Comparison of ENCODE assay signal across 14 cellular contexts in genomic region chr6:144106206-144106605, GRCh38. TPM values are rescaled to one million over a fixed set of nuclear protein-coding genes. Genes with fewer than 3 reads are reported as not detected.
DNase-seq lines count a peak whose midpoint lies in the region; ATAC-seq, FAIRE-seq and TF ChIP-seq lines count a peak whose summit lies in the region.
"Had no signal": no experiment of that assay in that cellular context is flagged by ENCODE, and none has a peak within 500 bp of the region (broad histone marks: within the 10 kb centered on the region; RNA-seq: fewer than 3 reads in every experiment).

No MANE protein-coding gene starts in this region.

- H3K36me3 ChIP-seq in Loucy (ENCODE audit: insufficient read depth, low read length) (no peaks in the 10 kb centered on the region), lung (ENCODE audit: control insufficient read depth in 2 of 2, insufficient read depth in 2 of 2, low read length in 2 of 2) (no peaks in the 10 kb centered on the region)

- no peaks in the 10 kb centered on the region for H3K4me1 ChIP-seq in Loucy (ENCODE audit: insufficient read depth, low read length, poor library complexity, severe bottlenecking)
- H3K4me1 ChIP-seq in lung (ENCODE audit: control insufficient read depth in 2 of 2, insufficient read depth in 2 of 2, low read length in 2 of 2) = peaks cover 0 to 1% of the 10 kb centered on the region in 2 donors

- H3K27me3 ChIP-seq in Loucy (ENCODE audit: insufficient read depth, low read length, poor library complexity, severe bottlenecking) (no peaks in the 10 kb centered on the region), lung (ENCODE audit: control insufficient read depth, insufficient read depth) (no peaks in the 10 kb centered on the region)

- no peaks in the 10 kb centered on the region for H3K79me2 ChIP-seq in Loucy (ENCODE audit: insufficient read depth, low read length)

- no peak overlapping the region for H3K4me3 ChIP-seq in Loucy (ENCODE audit: low read length, poor library complexity, severe bottlenecking)
- H3K4me3 ChIP-seq in lung = no peak overlapping the region

- H3K9me2 ChIP-seq in Loucy (replicated peaks; ENCODE audit: low read depth, low read length) = no peaks in the 10 kb centered on the region

- peak overlapping the region in 1 of 2 donors; percentile 80 for H3K27ac ChIP-seq in lung (ENCODE audit: low read depth in 1 of 2, low read length in 1 of 2)

- H3K9me3 ChIP-seq in Loucy (ENCODE audit: insufficient read depth, low read depth, low read length) (no peaks in the 10 kb centered on the region), lung (ENCODE audit: control insufficient read depth in 2 of 2, insufficient read depth in 1 of 2, low read length in 1 of 2) (no peaks in the 10 kb centered on the region)

- peak; percentile 31 for DNase-seq in Caki2 (ENCODE audit: low read depth)
- peak; percentile 49 for DNase-seq in glomerular visceral epithelial cell (ENCODE audit: extremely low spot score)
- DNase-seq in lung (ENCODE audit: low spot score) = peak; percentile 64
- DNase-seq in left cardiac atrium = no peak
- DNase-seq in HTR-8/SVneo (ENCODE audit: insufficient read length, low spot score) = no peak
- DNase-seq in left colon = no peak
- DNase-seq: HCEC 1CT, MV-4-11, NCI-H1417 treated with DMSO at 0.1 percent for 48 hours, NCI-H1930, NCI-H748 treated with DMSO at 0.1 percent for 48 hours, PC-3 had no signal

- no peak overlapping the region for H3K9ac ChIP-seq in Loucy (ENCODE audit: low read depth, low read length, poor library complexity, severe bottlenecking)

- H3K4me2 ChIP-seq in Loucy (ENCODE audit: low read depth, low read length, poor library complexity, severe bottlenecking) = no peak overlapping the region

- in situ Hi-C loops in Caki2 (cut with HindIII; ENCODE audit: low pct_unique_long_range_greater_than_20kb, low sequenced_read_pairs) = loop anchor here (25.0 kb wide), 1 partner anchor 381 kb away; no protein-coding TSS in a partner anchor

- H4K20me1 ChIP-seq in Loucy (ENCODE audit: insufficient read depth, low read length, poor library complexity, severe bottlenecking) = no peaks in the 10 kb centered on the region

- peak; percentile 61 for ATAC-seq in lung (ENCODE audit: insufficient read depth, low FRiP score)
- ATAC-seq in left cardiac atrium = no peak
- no peak for ATAC-seq in GM21390 (IDR thresholded peaks at IDR 0.05; ENCODE audit: unreplicated experiment)
- no peak for ATAC-seq in left colon
- ATAC-seq: PC-3 had no signal

- FAIRE-seq in HTR-8/SVneo (lab: Jason Lieb, UNC) = no peak

- peak overlapping the region; percentile 67; the same call in 1 of the 2 replicates for H2AFZ ChIP-seq in Loucy (ENCODE audit: low read length)

- TF ChIP-seq CTCF in Loucy (conservative IDR thresholded peaks at IDR 0.05; ENCODE audit: low read length) = no peak
- no peak for TF ChIP-seq CTCF in lung (IDR thresholded peaks at IDR 0.05; ENCODE audit: control extremely low read depth, extremely low read depth)

- 58 to 76% methylated on average over 1 of the region's 1 CpG for whole genome bisulfite sequencing in lung, 2 donors

- no peaks in the 10 kb centered on the region for H3F3A ChIP-seq in Loucy (ENCODE audit: low read depth)

- intact Hi-C loops in left cardiac atrium (cut with DNase I) = loop anchor here (5.0 to 10.0 kb wide), 4 partner anchors 111 to 379 kb away; partner anchors contain the start of gene UTRN (in 1 of the 2)
- intact Hi-C loops in left colon (cut with DNase I, micrococcal nuclease) = loop anchor here in 1 of 2 donors (5.0 kb wide), 1 partner anchor 106 kb away; no protein-coding TSS in a partner anchor

RNA-seq across cellular contexts. Expression of gene SF3B5, which starts 10.8 kb away (rescaled TPM):
- total RNA-seq in Caki2 (2014; rRNA removed; shearing (Covaris generic); ENCODE audit: low replicate concordance) = 156 and 187 TPM in 2 replicates
- total RNA-seq in lung (100 to 1,000 TPM in 1 of 2 donors, 10 to 100 TPM in 1; 36.3 to 155 TPM), left cardiac atrium (100 to 1,000 TPM; 117 to 122 TPM), left colon (100 to 1,000 TPM; 133 to 167 TPM)
- 100 to 1,000 TPM; 170 to 251 TPM for polyA plus RNA-seq in lung

RNA-seq across cellular contexts. Expression of gene STX11, which starts 44.1 kb away (rescaled TPM):
- total RNA-seq in Caki2 (2014; rRNA removed; shearing (Covaris generic); ENCODE audit: low replicate concordance) = 5.7 TPM in 1 of 2 replicates, not detected in the other
- total RNA-seq in lung (10 to 100 TPM; 10.6 to 45.4 TPM), left cardiac atrium (10 to 100 TPM; 11.3 to 11.4 TPM), left colon (1 to 10 TPM; 1.5 to 1.7 TPM)
- 10 to 100 TPM; 26.0 to 62.7 TPM for polyA plus RNA-seq in lung

Comparison
In these comparisons a context has a peak if more than half of its experiments do, and no peak if none do; other contexts are left out.
1. DNase-seq: peak in Caki2 (single experiment), glomerular visceral epithelial cell (single experiment) and lung (single experiment); none in left cardiac atrium (single experiment), HTR-8/SVneo (single experiment) and left colon (0 of 2).